24 cellular contexts compared by ENCODE assay signal in the genomic region with DNA sequence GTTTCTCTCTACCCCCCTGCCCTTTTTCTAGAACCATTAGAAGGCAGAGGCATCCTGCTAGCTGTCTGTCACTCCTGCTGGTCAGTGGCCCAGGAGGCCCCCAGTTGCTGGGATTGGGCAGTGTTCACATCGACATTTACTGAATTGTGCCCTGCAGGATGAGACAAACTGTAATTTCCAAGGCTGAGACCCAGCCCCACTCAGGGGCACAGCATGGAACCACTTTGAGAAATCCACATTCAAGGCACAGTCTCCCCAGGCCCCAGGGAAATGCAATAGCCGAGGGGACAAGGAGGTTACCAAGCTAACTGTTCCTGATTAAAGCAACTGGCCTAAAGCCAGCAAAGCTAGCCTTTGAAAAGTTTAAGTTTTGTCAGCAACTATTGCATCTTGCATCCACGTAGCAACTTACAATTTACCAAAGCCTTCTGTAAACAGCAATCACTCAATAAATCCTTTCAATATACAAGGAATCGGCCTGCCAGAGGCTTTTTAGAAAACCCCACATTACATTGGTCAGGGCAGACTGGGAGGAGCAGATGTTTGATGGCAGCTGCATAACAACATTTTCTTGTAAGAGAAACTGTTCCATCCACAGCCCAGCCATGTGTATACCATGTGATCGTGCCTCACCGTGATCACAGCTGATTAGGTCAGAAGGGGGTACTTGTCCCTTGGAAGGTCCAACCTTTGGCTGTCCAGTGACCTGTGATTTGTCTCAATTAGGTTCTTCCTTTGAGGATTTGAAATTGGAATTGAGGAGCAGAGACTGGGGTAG.
DNase-seq lines count a peak whose midpoint lies in the region; ATAC-seq and TF ChIP-seq lines count a peak whose summit lies in the region.
"Had no signal": no experiment of that assay in that cellular context is flagged by ENCODE, and none has a peak within 500 bp of the region (broad histone marks: within the 10 kb centered on the region; RNA-seq: fewer than 3 reads in every experiment).

No MANE protein-coding gene starts in this region.

- in situ Hi-C loops in SK-MEL-5 (cut with HindIII; ENCODE audit: low pct_unique_long_range_greater_than_20kb, low sequenced_read_pairs): no loop called here

- H3K4me3 ChIP-seq in AG10803 (ENCODE audit: low read length) (no peak overlapping the region), fibroblast of mammary gland (ENCODE audit: control insufficient read depth, low read depth, low read length) (no peak overlapping the region)
- H3K4me3 ChIP-seq: A549, BLaER1 had no signal

- DNase-seq in AG10803 (ENCODE audit: low read depth) (peak; percentile 19), SK-MEL-5 (ENCODE audit: low read depth, low spot score) (peak; percentile 2), fibroblast of mammary gland (ENCODE audit: low read depth) (peak; percentile 24), nephron progenitor cell (no peak), hepatic stellate cell (ENCODE audit: low spot score) (no peak), HUDEP-2 (lab: John Stamatoyannopoulos, UW; ENCODE audit: unreplicated experiment in 76 of 76) (no peak), islet precursor cell (no peak)
- DNase-seq: Caco-2; CD4-positive, alpha-beta T cell; DMS153; GDM1; KBM-7; MM.1S; NCI-H1092; NCI-H1436; NCI-H1930; NCI-H82; SIG-M5 had no signal

- H3K36me3 Mint-ChIP-seq in nephron progenitor cell (ENCODE audit: low read depth): peaks cover 5% of the 10 kb centered on the region
- H3K36me3 Mint-ChIP-seq in stimulated activated memory B cell treated with anti-CD40 and anti-IgM and Interleukin-4, amounts not matched to agents 10 μg/mL and 1 μg/mL and 100 μg/mL, for 72 hours: no peaks in the 10 kb centered on the region

- H3K4me3 Mint-ChIP-seq in nephron progenitor cell: no peak overlapping the region
- no peak overlapping the region for H3K4me3 Mint-ChIP-seq in stimulated activated memory B cell treated with anti-CD40 and anti-IgM and Interleukin-4, amounts not matched to agents 10 μg/mL and 1 μg/mL and 100 μg/mL, for 72 hours
- H3K4me3 Mint-ChIP-seq: CD4-positive, alpha-beta T cell had no signal

- no peak for ATAC-seq in stimulated activated memory B cell treated with anti-CD40 and anti-IgM and Interleukin-4, amounts not matched to agents 10 μg/mL and 1 μg/mL and 100 μg/mL, for 72 hours
- ATAC-seq: A549, HCT116, Panc1, SK-N-SH treated with all-trans-retinoic acid at 6 μM for 48 hours had no signal

- peaks cover 5% of the 10 kb centered on the region for H3K27me3 Mint-ChIP-seq in nephron progenitor cell (ENCODE audit: low read depth, poor library complexity)
- peaks cover 35% of the 10 kb centered on the region for H3K27me3 Mint-ChIP-seq in stimulated activated memory B cell treated with anti-CD40 and anti-IgM and Interleukin-4, amounts not matched to agents 10 μg/mL and 1 μg/mL and 100 μg/mL, for 72 hours
- H3K27me3 Mint-ChIP-seq: CD4-positive, alpha-beta T cell had no signal

- peak overlapping the region; percentile 10 for H3K27ac Mint-ChIP-seq in nephron progenitor cell
- no peak overlapping the region for H3K27ac Mint-ChIP-seq in stimulated activated memory B cell treated with anti-CD40 and anti-IgM and Interleukin-4, amounts not matched to agents 10 μg/mL and 1 μg/mL and 100 μg/mL, for 72 hours
- H3K27ac Mint-ChIP-seq: CD4-positive, alpha-beta T cell had no signal

- no peaks in the 10 kb centered on the region for H3K9me3 Mint-ChIP-seq in nephron progenitor cell
- no peaks in the 10 kb centered on the region for H3K9me3 Mint-ChIP-seq in stimulated activated memory B cell treated with anti-CD40 and anti-IgM and Interleukin-4, amounts not matched to agents 10 μg/mL and 1 μg/mL and 100 μg/mL, for 72 hours
- H3K9me3 Mint-ChIP-seq: CD4-positive, alpha-beta T cell had no signal

- H3K4me1 Mint-ChIP-seq in nephron progenitor cell: peaks cover 59% of the 10 kb centered on the region
- no peaks in the 10 kb centered on the region for H3K4me1 Mint-ChIP-seq in stimulated activated memory B cell treated with anti-CD40 and anti-IgM and Interleukin-4, amounts not matched to agents 10 μg/mL and 1 μg/mL and 100 μg/mL, for 72 hours

- TF ChIP-seq CTCF in AG10803 (conservative IDR thresholded peaks at IDR 0.05; ENCODE audit: low read length) (no peak), fibroblast of mammary gland (conservative IDR thresholded peaks at IDR 0.05; ENCODE audit: control insufficient read depth, insufficient read depth, low read depth, low read length) (no peak), nephron progenitor cell (IDR thresholded peaks at IDR 0.05) (no peak)

Comparison
In these comparisons a context has a peak if more than half of its experiments do, and no peak if none do; other contexts are left out.
1. DNase-seq: peak in AG10803 (single experiment), SK-MEL-5 (single experiment) and fibroblast of mammary gland (single experiment); none in nephron progenitor cell (single experiment), hepatic stellate cell (single experiment), HUDEP-2 (0 of 76) and islet precursor cell (single experiment).